14 cellular contexts compared by ENCODE assay signal in the genomic region with DNA sequence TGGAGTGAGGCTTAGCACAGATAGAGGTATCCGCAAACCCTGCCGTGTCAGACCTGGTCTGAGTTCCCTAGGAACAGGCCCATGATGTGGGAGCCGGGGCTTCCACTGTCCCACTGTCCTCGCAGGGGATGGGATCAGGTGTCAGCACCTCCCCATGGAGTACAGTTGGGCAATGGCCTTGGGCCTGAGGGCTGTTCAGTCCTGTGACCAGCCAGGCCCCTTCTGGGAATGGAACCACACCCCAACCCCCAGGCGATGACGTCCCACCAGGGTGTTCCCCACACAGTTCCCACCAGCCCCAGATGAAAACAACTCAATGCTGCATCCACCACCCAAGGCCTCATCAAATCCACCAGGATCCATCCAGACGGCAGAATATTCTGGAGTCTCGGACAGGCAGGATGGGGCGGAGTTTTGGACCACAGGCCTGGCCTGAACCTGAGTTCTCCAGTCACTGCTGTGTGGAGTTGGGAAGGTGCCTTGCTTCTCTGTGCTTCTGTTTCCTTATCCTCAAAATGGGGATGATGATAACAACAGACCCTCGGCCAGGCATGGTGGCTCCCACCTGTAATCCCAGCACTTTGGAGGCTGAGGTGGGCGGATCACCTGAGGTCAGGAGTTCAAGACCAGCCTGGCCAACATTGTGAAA.
DNase-seq lines count a peak whose midpoint lies in the region; ATAC-seq, FAIRE-seq and TF ChIP-seq lines count a peak whose summit lies in the region.
"Had no signal": no experiment of that assay in that cellular context is flagged by ENCODE, and none has a peak within 500 bp of the region (broad histone marks: within the 10 kb centered on the region; RNA-seq: fewer than 3 reads in every experiment).

No MANE protein-coding gene starts in this region.

- DNase-seq in HepG2 (ENCODE audit: low spot score) (no peak), right lobe of liver (no peak), adipocyte (ENCODE audit: low read depth) (peak; percentile 55), lower leg skin (ENCODE audit: low spot score in 2 of 2) (peak; percentile 39 to 94), suprapubic skin (ENCODE audit: low spot score in 2 of 2) (peak in 1 of 2 donors; percentile 84), DMS53 (lab: John Stamatoyannopoulos, UW) (no peak), NCI-H1417 treated with DMSO at 0.1 percent for 48 hours (lab: John Stamatoyannopoulos, UW) (no peak), PC-3 (no peak)
- DNase-seq: CD4-positive, alpha-beta T cell; GOT3; NCI-H1930; NCI-H510A treated with DMSO at 0.1 percent for 48 hours; T-cell had no signal

- peaks cover 47% of the 10 kb centered on the region for H3K4me1 ChIP-seq in HepG2 (ENCODE audit: insufficient read depth, low read length)
- H3K4me1 ChIP-seq in right lobe of liver: peaks cover 0 to 3% (median 0%) of the 10 kb centered on the region in 4 donors
- peaks cover 36% of the 10 kb centered on the region for H3K4me1 ChIP-seq in adipocyte (ENCODE audit: control insufficient read depth, insufficient read depth, low read length)
- H3K4me1 ChIP-seq in suprapubic skin: peaks cover 57% of the 10 kb centered on the region
- H3K4me1 ChIP-seq in PC-3 (ENCODE audit: insufficient read depth, low read length): peaks cover 5% of the 10 kb centered on the region; the same call in 1 of the 2 replicates

- 21% methylated on average over 11 of the region's 11 CpGs for WGBS in HepG2 (ENCODE audit: low lambda C conversion rate)
- 75% methylated on average over 2 of the region's 11 CpGs for WGBS in right lobe of liver (ENCODE audit: insufficient coverage, low coverage, low lambda C conversion rate, missing lambda C conversion rate)
- 76 to 81% methylated on average over 11 of the region's 11 CpGs for WGBS in lower leg skin, 2 donors
- 82% methylated on average over 8 of the region's 11 CpGs for WGBS in suprapubic skin

- no peaks in the 10 kb centered on the region for H3K36me3 ChIP-seq in HepG2 (replicated peaks in 1 of 2; ENCODE audit: control insufficient read depth in 1 of 2, insufficient read depth in 2 of 2, low read length in 2 of 2)
- no peaks in the 10 kb centered on the region for H3K36me3 ChIP-seq in right lobe of liver
- no peaks in the 10 kb centered on the region for H3K36me3 ChIP-seq in adipocyte (ENCODE audit: control insufficient read depth, insufficient read depth, low read length, severe bottlenecking)
- H3K36me3 ChIP-seq in suprapubic skin: no peaks in the 10 kb centered on the region
- no peaks in the 10 kb centered on the region for H3K36me3 ChIP-seq in PC-3 (ENCODE audit: low read depth, low read length)

- H3K27ac ChIP-seq in HepG2 (ENCODE audit: extremely low read length, insufficient read depth, low read length) (no peak overlapping the region), right lobe of liver (no peak overlapping the region), suprapubic skin (peak overlapping the region; percentile 26), PC-3 (ENCODE audit: low read length) (no peak overlapping the region)
- H3K27ac ChIP-seq: SK-N-MC had no signal

- H3K4me2 ChIP-seq in HepG2 (ENCODE audit: low read depth, low read length) (no peak overlapping the region), PC-3 (ENCODE audit: low read length) (no peak overlapping the region)

- H3K27me3 ChIP-seq in HepG2 (ENCODE audit: control insufficient read depth in 1 of 2, insufficient read depth in 2 of 2, low read length in 2 of 2) (peaks cover 2 to 32% of the 10 kb centered on the region in 2 experiments; a peak in 3 of 5 replicates), right lobe of liver (no peaks in the 10 kb centered on the region), adipocyte (replicated peaks; ENCODE audit: control insufficient read depth, insufficient read depth, low read length) (no peaks in the 10 kb centered on the region), suprapubic skin (no peaks in the 10 kb centered on the region), PC-3 (ENCODE audit: low read length) (no peaks in the 10 kb centered on the region)

- CTCF ChIA-PET in HepG2 (lab: Yijun Ruan, JAX; ENCODE audit: low intra/inter-chr PET ratio, low total read pairs) (no interaction called here), PC-3 (lab: Charles Lee) (no interaction called here)

- in situ Hi-C loops in HepG2 (cut with HindIII; ENCODE audit: extremely low pct_ligation_motif_present, low pct_unique_long_range_greater_than_20kb): no loop called here

- intact Hi-C loops in HepG2 (cut with micrococcal nuclease; ENCODE audit: unreplicated experiment): no loop called here
- intact Hi-C loops in right lobe of liver (cut with DNase I): no loop called here
- intact Hi-C loops in lower leg skin (cut with DNase I; ENCODE audit: low total_unique reads): no loop called here
- intact Hi-C loops in PC-3 (cut with micrococcal nuclease): no loop called here

- POLR2A ChIA-PET in HepG2 (lab: Yijun Ruan, JAX) (no interaction called here), PC-3 (lab: Charles Lee; ENCODE audit: unreplicated experiment) (no interaction called here)

- H3K9ac ChIP-seq in HepG2 (ENCODE audit: insufficient read depth, low read depth, low read length) (no peak overlapping the region), adipocyte (ENCODE audit: low read length) (no peak overlapping the region), PC-3 (ENCODE audit: low read length) (no peak overlapping the region)

- TF ChIP-seq CTCF in HepG2 (CRISPR knock-in tag; IDR thresholded peaks at IDR 0.05) (no peak), right lobe of liver (IDR thresholded peaks at IDR 0.05) (no peak), lower leg skin (IDR thresholded peaks at IDR 0.05) (no peak), suprapubic skin (IDR thresholded peaks at IDR 0.05) (no peak), PC-3 (conservative IDR thresholded peaks at IDR 0.05; ENCODE audit: low read depth, low read length) (no peak)

- no peak for TF ChIP-seq RAD21 in HepG2 (CRISPR knock-in tag; IDR thresholded peaks at IDR 0.05)

- no peak for TF ChIP-seq EP300 in HepG2 (IDR thresholded peaks at IDR 0.05; ENCODE audit: low read depth in 2 of 2, low read length in 2 of 2)
- TF ChIP-seq EP300 in HepG2 (CRISPR knock-in tag; IDR thresholded peaks at IDR 0.05; ENCODE audit: borderline replicate concordance): no peak
- TF ChIP-seq EP300 in suprapubic skin (IDR thresholded peaks at IDR 0.05): no peak

- H3F3A ChIP-seq in PC-3 (ENCODE audit: low read length, unreplicated experiment): no peaks in the 10 kb centered on the region

- H3K79me2 ChIP-seq in HepG2 (ENCODE audit: insufficient read depth, low read length) (no peaks in the 10 kb centered on the region), PC-3 (ENCODE audit: low read length) (no peaks in the 10 kb centered on the region)

- ATAC-seq in HepG2 (peak; percentile 11; the same call in 2 of the 3 replicates), right lobe of liver (no peak), PC-3 (no peak)
- ATAC-seq: T-cell had no signal

- no peak overlapping the region for H3K4me3 ChIP-seq in HepG2 (replicated peaks in 1 of 3; ENCODE audit: insufficient read depth in 1 of 3, low read depth in 2 of 3, low read length in 3 of 3)
- H3K4me3 ChIP-seq in right lobe of liver: no peak overlapping the region
- no peak overlapping the region for H3K4me3 ChIP-seq in adipocyte (ENCODE audit: low read length)
- H3K4me3 ChIP-seq in lower leg skin (ENCODE audit: low read depth, poor library complexity, severe bottlenecking): no peak overlapping the region
- no peak overlapping the region for H3K4me3 ChIP-seq in suprapubic skin
- no peak overlapping the region for H3K4me3 ChIP-seq in PC-3 (ENCODE audit: low read length)
- H3K4me3 ChIP-seq: SK-N-MC had no signal

- no peaks in the 10 kb centered on the region for H3K9me2 ChIP-seq in PC-3 (replicated peaks; ENCODE audit: low read length)

- H2AFZ ChIP-seq in HepG2 (ENCODE audit: low read length) (no peak overlapping the region), PC-3 (ENCODE audit: low read length) (no peak overlapping the region)

- H3K9me3 ChIP-seq in HepG2 (ENCODE audit: low read length) (no peaks in the 10 kb centered on the region), right lobe of liver (no peaks in the 10 kb centered on the region), adipocyte (ENCODE audit: control insufficient read depth, low read length) (peaks cover under 1% of the 10 kb centered on the region), suprapubic skin (no peaks in the 10 kb centered on the region), PC-3 (ENCODE audit: low read length) (no peaks in the 10 kb centered on the region)

- FAIRE-seq in HepG2 (lab: Jason Lieb, UNC): no peak

- H4K20me1 ChIP-seq in HepG2 (ENCODE audit: insufficient read depth, low read length): no peaks in the 10 kb centered on the region
- no peaks in the 10 kb centered on the region for H4K20me1 ChIP-seq in PC-3 (ENCODE audit: low read length)

- no TSS peak for BruUV-seq in HepG2 (replicated peaks; lab: Mats Ljungman, UMichigan)
- no TSS peak for BruUV-seq in PC-3 (replicated peaks; lab: Mats Ljungman, UMichigan)

- no peak for TF ChIP-seq POLR2A in HepG2 (IDR thresholded peaks at IDR 0.05; ENCODE audit: insufficient read depth in 1 of 2, low read depth in 2 of 2, low read length in 2 of 2)
- no peak for TF ChIP-seq POLR2A in right lobe of liver (IDR thresholded peaks at IDR 0.05)
- TF ChIP-seq POLR2A in lower leg skin (IDR thresholded peaks at IDR 0.05): no peak
- TF ChIP-seq POLR2A in suprapubic skin (IDR thresholded peaks at IDR 0.05): no peak

TF ChIP-seq in HepG2, 621 proteins besides CTCF, POLR2A, EP300 and RAD21 (continues in another document):
- TF ChIP-seq PCBP1 (IDR thresholded peaks at IDR 0.05; ENCODE audit: borderline replicate concordance, low read depth, low read length) (no peak), SIX4 (CRISPR knock-in tag; IDR thresholded peaks at IDR 0.05) (peak; percentile 62; the same call in 1 of the 2 replicates), NFIB (CRISPR knock-in tag; IDR thresholded peaks at IDR 0.05; ENCODE audit: borderline replicate concordance) (0 out of 2 replicates have a peak, but pooled peaks have one; percentile 47), ZNF335 (CRISPR knock-in tag; IDR thresholded peaks at IDR 0.05) (no peak)

Comparison
In these comparisons a context has a peak if more than half of its experiments do, and no peak if none do; other contexts are left out.
1. DNase-seq: peak in adipocyte (single experiment) and lower leg skin (2 of 2); none in HepG2 (single experiment), right lobe of liver (0 of 3), DMS53 (single experiment), NCI-H1417 treated with DMSO at 0.1 percent for 48 hours (single experiment) and PC-3 (single experiment).